In the genomic region with DNA sequence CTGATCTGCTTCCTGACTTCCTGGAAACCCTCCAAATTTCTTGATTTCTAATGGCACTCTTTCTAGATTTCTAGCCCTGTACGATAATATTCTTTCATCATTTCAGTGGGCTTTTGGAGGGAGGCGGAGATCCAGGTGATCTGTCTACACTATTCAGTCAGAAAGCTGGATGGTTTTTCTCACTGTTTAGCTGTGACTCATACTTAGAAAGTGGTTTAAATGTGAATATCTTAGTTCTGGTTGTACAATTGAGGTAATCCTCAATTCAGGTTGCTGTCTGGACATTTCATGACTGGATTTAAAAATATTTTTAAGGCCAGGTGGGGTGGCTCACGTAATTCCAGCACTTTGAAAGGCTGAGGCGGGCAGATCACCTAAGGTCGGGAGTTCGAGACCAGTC, we compare ENCODE assay signal across 19 cellular contexts. TPM values are rescaled to one million over a fixed set of nuclear protein-coding genes. Genes with fewer than 3 reads are reported as not detected.
DNase-seq lines count a peak whose midpoint lies in the region; ATAC-seq, FAIRE-seq and TF ChIP-seq lines count a peak whose summit lies in the region.
"Had no signal": no experiment of that assay in that cellular context is flagged by ENCODE, and none has a peak within 500 bp of the region (broad histone marks: within the 10 kb centered on the region; RNA-seq: fewer than 3 reads in every experiment).

No MANE protein-coding gene starts in this region.

- H4K20me1 ChIP-seq in astrocyte (ENCODE audit: insufficient read depth, low read length): no peaks in the 10 kb centered on the region
- H4K20me1 ChIP-seq in smooth muscle cell (ENCODE audit: low read depth): no peaks in the 10 kb centered on the region

- H3K79me2 ChIP-seq in astrocyte (ENCODE audit: insufficient read depth, low read length): no peaks in the 10 kb centered on the region
- no peaks in the 10 kb centered on the region for H3K79me2 ChIP-seq in smooth muscle cell (ENCODE audit: low read depth)

- no peaks in the 10 kb centered on the region for H3K27me3 Mint-ChIP-seq in activated naive CD8-positive, alpha-beta T cell treated with anti-CD3 and anti-CD28 coated beads, Interleukin-2, amount 50 U/mL, for 24 hours
- no peaks in the 10 kb centered on the region for H3K27me3 Mint-ChIP-seq in activated naive CD8-positive, alpha-beta T cell treated with anti-CD3 and anti-CD28 coated beads for 36 hours
- no peaks in the 10 kb centered on the region for H3K27me3 Mint-ChIP-seq in astrocyte (ENCODE audit: low read depth, unreplicated experiment)
- H3K27me3 Mint-ChIP-seq: IgD-negative memory B cell had no signal

- H3K36me3 ChIP-seq in astrocyte (ENCODE audit: insufficient read depth, low read length) (peaks cover 27% of the 10 kb centered on the region), smooth muscle cell (ENCODE audit: low read depth) (peaks cover 7% of the 10 kb centered on the region)

- TF ChIP-seq CTCF in astrocyte (IDR thresholded peaks at IDR 0.05; ENCODE audit: insufficient read depth, low read depth, low read length) (no peak), smooth muscle cell (IDR thresholded peaks at IDR 0.05; ENCODE audit: borderline replicate concordance, insufficient read depth, poor library complexity, severe bottlenecking) (no peak)

- no peak for DNase-seq in activated naive CD8-positive, alpha-beta T cell treated with anti-CD3 and anti-CD28 coated beads, Interleukin-2, amount 50 U/mL, for 24 hours
- DNase-seq in activated naive CD8-positive, alpha-beta T cell treated with anti-CD3 and anti-CD28 coated beads for 36 hours: no peak
- DNase-seq in astrocyte (ENCODE audit: low read depth) (peak; percentile 12), smooth muscle cell (lab: John Stamatoyannopoulos, UW; ENCODE audit: unreplicated experiment) (no peak), GM19240 (ENCODE audit: insufficient read length, low spot score) (no peak), NCI-H128 (lab: John Stamatoyannopoulos, UW; ENCODE audit: unreplicated experiment) (no peak)
- DNase-seq: ACHN; C1 segment of cervical spinal cord; CD8-positive, alpha-beta T cell; NCI-H1105; NCI-H1694; NCI-H2081; NCI-H2171; NCI-H524 treated with DMSO at 0.1 percent for 48 hours; Peyer's patch had no signal

- peaks cover 66% of the 10 kb centered on the region for H3K36me3 Mint-ChIP-seq in activated naive CD8-positive, alpha-beta T cell treated with anti-CD3 and anti-CD28 coated beads, Interleukin-2, amount 50 U/mL, for 24 hours (ENCODE audit: low read depth)
- peaks cover 45% of the 10 kb centered on the region for H3K36me3 Mint-ChIP-seq in activated naive CD8-positive, alpha-beta T cell treated with anti-CD3 and anti-CD28 coated beads for 36 hours
- H3K36me3 Mint-ChIP-seq in astrocyte (ENCODE audit: low read depth, unreplicated experiment): peaks cover 20% of the 10 kb centered on the region

- FAIRE-seq in astrocyte (lab: Jason Lieb, UNC): no peak
- FAIRE-seq: G401.6, H54 had no signal

- no peaks in the 10 kb centered on the region for H3K9me3 ChIP-seq in astrocyte (ENCODE audit: insufficient read depth, low read depth, low read length)
- no peaks in the 10 kb centered on the region for H3K9me3 ChIP-seq in smooth muscle cell (replicated peaks; ENCODE audit: low read depth)
- H3K9me3 ChIP-seq: Peyer's patch had no signal

- peak; percentile 57 for ATAC-seq in activated naive CD8-positive, alpha-beta T cell treated with anti-CD3 and anti-CD28 coated beads, Interleukin-2, amount 50 U/mL, for 24 hours
- ATAC-seq in GM21529 (IDR thresholded peaks at IDR 0.05; ENCODE audit: unreplicated experiment): no peak
- ATAC-seq: CD8-positive, alpha-beta T cell had no signal

- peaks cover 21% of the 10 kb centered on the region for H3K4me1 Mint-ChIP-seq in activated naive CD8-positive, alpha-beta T cell treated with anti-CD3 and anti-CD28 coated beads, Interleukin-2, amount 50 U/mL, for 24 hours
- peaks cover 22% of the 10 kb centered on the region for H3K4me1 Mint-ChIP-seq in activated naive CD8-positive, alpha-beta T cell treated with anti-CD3 and anti-CD28 coated beads for 36 hours
- H3K4me1 Mint-ChIP-seq in astrocyte (ENCODE audit: low read depth, unreplicated experiment): peaks cover 1% of the 10 kb centered on the region

- H3K4me2 ChIP-seq in astrocyte (ENCODE audit: low read length) (no peak overlapping the region), smooth muscle cell (no peak overlapping the region)

- no peak overlapping the region for H3K27ac Mint-ChIP-seq in activated naive CD8-positive, alpha-beta T cell treated with anti-CD3 and anti-CD28 coated beads, Interleukin-2, amount 50 U/mL, for 24 hours
- H3K27ac Mint-ChIP-seq in activated naive CD8-positive, alpha-beta T cell treated with anti-CD3 and anti-CD28 coated beads for 36 hours: no peak overlapping the region
- H3K27ac Mint-ChIP-seq in astrocyte (ENCODE audit: unreplicated experiment): no peak overlapping the region
- H3K27ac Mint-ChIP-seq: CD8-positive, alpha-beta T cell had no signal

- no peaks in the 10 kb centered on the region for H3K9me3 Mint-ChIP-seq in activated naive CD8-positive, alpha-beta T cell treated with anti-CD3 and anti-CD28 coated beads, Interleukin-2, amount 50 U/mL, for 24 hours
- H3K9me3 Mint-ChIP-seq in activated naive CD8-positive, alpha-beta T cell treated with anti-CD3 and anti-CD28 coated beads for 36 hours: no peaks in the 10 kb centered on the region
- no peaks in the 10 kb centered on the region for H3K9me3 Mint-ChIP-seq in astrocyte (ENCODE audit: unreplicated experiment)
- H3K9me3 Mint-ChIP-seq: CD8-positive, alpha-beta T cell; IgD-negative memory B cell had no signal

- H3K9ac ChIP-seq in astrocyte (ENCODE audit: low read length): no peak overlapping the region
- H3K9ac ChIP-seq in smooth muscle cell (ENCODE audit: low read depth): no peak overlapping the region

- H3K27ac ChIP-seq in astrocyte (ENCODE audit: low read depth, low read length) (no peak overlapping the region), smooth muscle cell (ENCODE audit: low read depth) (peak overlapping the region; percentile 29)
- H3K27ac ChIP-seq: Peyer's patch had no signal

- H3F3A ChIP-seq in smooth muscle cell (ENCODE audit: low read depth): no peaks in the 10 kb centered on the region

- 95% methylated on average over 6 of the region's 6 CpGs for WGBS in smooth muscle cell (ENCODE audit: low lambda C conversion rate)

- H3K27me3 ChIP-seq in astrocyte (ENCODE audit: insufficient read depth, low read length): no peaks in the 10 kb centered on the region
- H3K27me3 ChIP-seq in smooth muscle cell (ENCODE audit: low read depth): no peaks in the 10 kb centered on the region
- H3K27me3 ChIP-seq: Peyer's patch had no signal

- H3K4me1 ChIP-seq in astrocyte (ENCODE audit: insufficient read depth, low read length) (no peaks in the 10 kb centered on the region), smooth muscle cell (ENCODE audit: low read depth) (no peaks in the 10 kb centered on the region)
- H3K4me1 ChIP-seq: Peyer's patch had no signal

- H3K4me3 ChIP-seq in astrocyte (ENCODE audit: insufficient read depth, low read depth, low read length): no peak overlapping the region
- H3K4me3 ChIP-seq in smooth muscle cell: no peak overlapping the region
- H3K4me3 ChIP-seq: Peyer's patch had no signal

- no peak overlapping the region for H2AFZ ChIP-seq in astrocyte (ENCODE audit: low read depth, low read length)
- H2AFZ ChIP-seq in smooth muscle cell (ENCODE audit: low read depth): no peak overlapping the region

- H3K4me3 Mint-ChIP-seq in activated naive CD8-positive, alpha-beta T cell treated with anti-CD3 and anti-CD28 coated beads, Interleukin-2, amount 50 U/mL, for 24 hours: no peak overlapping the region
- H3K4me3 Mint-ChIP-seq in activated naive CD8-positive, alpha-beta T cell treated with anti-CD3 and anti-CD28 coated beads for 36 hours: no peak overlapping the region
- H3K4me3 Mint-ChIP-seq in astrocyte (ENCODE audit: unreplicated experiment): no peak overlapping the region
- H3K4me3 Mint-ChIP-seq: CD8-positive, alpha-beta T cell; IgD-negative memory B cell had no signal

RNA-seq across cellular contexts. Expression of gene SEH1L, which starts 20.8 kb away (rescaled TPM):
- total RNA-seq in activated naive CD8-positive, alpha-beta T cell treated with anti-CD3 and anti-CD28 coated beads for 36 hours: 100 to 1,000 TPM; 146 to 155 TPM
- total RNA-seq in astrocyte (41.2 and 43.9 TPM in 2 replicates), smooth muscle cell (25.3 and 43.5 TPM in 2 replicates)
- 18.4 and 19.7 TPM in 2 replicates for polyA plus RNA-seq in smooth muscle cell

RNA-seq across cellular contexts. Expression of gene CEP192, which starts 22.5 kb away (rescaled TPM):
- total RNA-seq in activated naive CD8-positive, alpha-beta T cell treated with anti-CD3 and anti-CD28 coated beads for 36 hours: 10 to 100 TPM; 26.2 to 27.5 TPM
- total RNA-seq in astrocyte (12.6 and 13.9 TPM in 2 replicates), smooth muscle cell (22.2 and 24.3 TPM in 2 replicates)
- 4.1 and 7.0 TPM in 2 replicates for polyA plus RNA-seq in smooth muscle cell
